21 cellular contexts compared by ENCODE assay signal in genomic region chr1:198631292-198631691, GRCh38. TPM values are rescaled to one million over a fixed set of nuclear protein-coding genes. Genes with fewer than 3 reads are reported as not detected.
DNase-seq lines count a peak whose midpoint lies in the region; ATAC-seq and TF ChIP-seq lines count a peak whose summit lies in the region.
"Had no signal": no experiment of that assay in that cellular context is flagged by ENCODE, and none has a peak within 500 bp of the region (broad histone marks: within the 10 kb centered on the region; RNA-seq: fewer than 3 reads in every experiment).

No MANE protein-coding gene starts in this region.

- no peaks in the 10 kb centered on the region for H3K27me3 ChIP-seq in thymus (ENCODE audit: control insufficient read depth, insufficient read depth)
- H3K27me3 ChIP-seq: BLaER1 treated with 17β-estradiol and CSF1 and Interleukin-3, amounts not matched to agents 10 nM and 100 nM; brain microvascular endothelial cell; upper lobe of right lung had no signal

- no peak overlapping the region for H3K4me3 ChIP-seq in thymus (ENCODE audit: low read length)
- H3K4me3 ChIP-seq: BLaER1 treated with 17β-estradiol and CSF1 and Interleukin-3, amounts not matched to agents 10 nM and 100 nM; upper lobe of right lung had no signal

- peaks cover 11% of the 10 kb centered on the region for H3K36me3 Mint-ChIP-seq in activated naive CD8-positive, alpha-beta T cell
- H3K36me3 Mint-ChIP-seq in activated naive CD8-positive, alpha-beta T cell treated with anti-CD3 and anti-CD28 coated beads for 36 hours, result peaks cover 65% of the 10 kb centered on the region
- H3K36me3 Mint-ChIP-seq in activated CD8-positive, alpha-beta T cell treated with anti-CD3 and anti-CD28 coated beads for 36 hours (ENCODE audit: low read depth), result peaks cover 56% of the 10 kb centered on the region

- H3K27ac ChIP-seq in KOPT-K1 (ENCODE audit: low read depth, low read length, poor library complexity, severe bottlenecking) (peak overlapping the region; percentile 39), thymus (ENCODE audit: low read depth) (peak overlapping the region; percentile 31)
- H3K27ac ChIP-seq: BLaER1 treated with 17β-estradiol and CSF1 and Interleukin-3, amounts not matched to agents 10 nM and 100 nM; brain microvascular endothelial cell; upper lobe of right lung had no signal

- H3K9me3 ChIP-seq in KOPT-K1 (ENCODE audit: insufficient read depth, low read length, poor library complexity, severe bottlenecking) (peaks cover 14% of the 10 kb centered on the region), thymus (ENCODE audit: control insufficient read depth) (no peaks in the 10 kb centered on the region)
- H3K9me3 ChIP-seq: upper lobe of right lung had no signal

- no peak overlapping the region for H3K4me3 Mint-ChIP-seq in activated naive CD8-positive, alpha-beta T cell
- H3K4me3 Mint-ChIP-seq in activated naive CD8-positive, alpha-beta T cell treated with anti-CD3 and anti-CD28 coated beads for 36 hours, result no peak overlapping the region
- peak overlapping the region; percentile 26 for H3K4me3 Mint-ChIP-seq in activated CD8-positive, alpha-beta T cell treated with anti-CD3 and anti-CD28 coated beads for 36 hours

- no peak for DNase-seq in activated naive CD8-positive, alpha-beta T cell treated with anti-CD3 and anti-CD28 coated beads for 36 hours
- no peak for DNase-seq in activated CD8-positive, alpha-beta T cell treated with anti-CD3 and anti-CD28 coated beads for 36 hours
- DNase-seq in stimulated activated CD4-positive, alpha-beta T cell treated with anti-CD3 and anti-CD28 coated beads, Interleukin-1b, Interleukin-23, amount 100 ng/mL, for 48 hours, result no peak
- DNase-seq: activated CD4-positive, CD25-positive, alpha-beta regulatory T cell treated with anti-CD3 and anti-CD28 coated beads, Interleukin-2, amount 50 U/mL, for 72 hours; brain microvascular endothelial cell; DMS79 treated with DMSO at 0.1 percent for 48 hours; NCI-H1694; NCI-H2171; NCI-H510A; posterior cingulate gyrus; right cardiac atrium; SHP77 treated with DMSO at 0.1 percent for 48 hours; substantia nigra; upper lobe of right lung had no signal

- H3K27me3 Mint-ChIP-seq in activated naive CD8-positive, alpha-beta T cell, result no peaks in the 10 kb centered on the region
- no peaks in the 10 kb centered on the region for H3K27me3 Mint-ChIP-seq in activated naive CD8-positive, alpha-beta T cell treated with anti-CD3 and anti-CD28 coated beads for 36 hours
- H3K27me3 Mint-ChIP-seq in activated CD8-positive, alpha-beta T cell treated with anti-CD3 and anti-CD28 coated beads for 36 hours, result no peaks in the 10 kb centered on the region

- CTCF ChIA-PET in activated CD8-positive, alpha-beta T cell treated with anti-CD3 and anti-CD28 coated beads for 36 hours (lab: Charles Lee), result interaction anchor here (1.0 to 1.6 kb wide), 2 partner anchors 9 to 25 kb away, joined by 3 to 5 read pairs; no protein-coding TSS in a partner anchor

- no peaks in the 10 kb centered on the region for H3K36me3 ChIP-seq in KOPT-K1 (ENCODE audit: insufficient read depth, low read length)
- H3K36me3 ChIP-seq in thymus (ENCODE audit: control insufficient read depth, insufficient read depth), result no peaks in the 10 kb centered on the region
- H3K36me3 ChIP-seq: BLaER1 treated with 17β-estradiol and CSF1 and Interleukin-3, amounts not matched to agents 10 nM and 100 nM; brain microvascular endothelial cell; upper lobe of right lung had no signal

- no peak for ATAC-seq in activated CD8-positive, alpha-beta T cell treated with anti-CD3 and anti-CD28 coated beads for 36 hours
- ATAC-seq in HG03469 (IDR thresholded peaks at IDR 0.05; ENCODE audit: unreplicated experiment), result no peak
- ATAC-seq: HCT116, Panc1, right cardiac atrium, upper lobe of right lung had no signal

- intact Hi-C loops in activated CD8-positive, alpha-beta T cell treated with anti-CD3 and anti-CD28 coated beads for 36 hours (cut with micrococcal nuclease), result no loop called here

- POLR2A ChIA-PET in activated CD8-positive, alpha-beta T cell treated with anti-CD3 and anti-CD28 coated beads for 36 hours (lab: Charles Lee), result interaction anchor here (0.5 to 1.5 kb wide), 3 partner anchors 9 to 21 kb away, joined by 3 to 4 read pairs (median 3); no protein-coding TSS in a partner anchor

- H3K4me1 ChIP-seq in thymus (ENCODE audit: control insufficient read depth, insufficient read depth, low read length), result peaks cover 8% of the 10 kb centered on the region
- H3K4me1 ChIP-seq: upper lobe of right lung had no signal

- H3K9me3 Mint-ChIP-seq in activated naive CD8-positive, alpha-beta T cell (ENCODE audit: low read depth), result peaks cover 12% of the 10 kb centered on the region
- H3K9me3 Mint-ChIP-seq in activated naive CD8-positive, alpha-beta T cell treated with anti-CD3 and anti-CD28 coated beads for 36 hours, result peaks cover 27% of the 10 kb centered on the region
- peaks cover 10% of the 10 kb centered on the region for H3K9me3 Mint-ChIP-seq in activated CD8-positive, alpha-beta T cell treated with anti-CD3 and anti-CD28 coated beads for 36 hours

- no peak for TF ChIP-seq CTCF in activated CD8-positive, alpha-beta T cell treated with anti-CD3 and anti-CD28 coated beads for 36 hours (IDR thresholded peaks at IDR 0.05)

- H3K27ac Mint-ChIP-seq in activated naive CD8-positive, alpha-beta T cell, result peak overlapping the region; percentile 35
- H3K27ac Mint-ChIP-seq in activated naive CD8-positive, alpha-beta T cell treated with anti-CD3 and anti-CD28 coated beads for 36 hours, result no peak overlapping the region
- H3K27ac Mint-ChIP-seq in activated CD8-positive, alpha-beta T cell treated with anti-CD3 and anti-CD28 coated beads for 36 hours, result peak overlapping the region; percentile 72

- 88% methylated on average over 1 of the region's 1 CpG for WGBS in thymus

- peaks cover 89% of the 10 kb centered on the region for H3K4me1 Mint-ChIP-seq in activated naive CD8-positive, alpha-beta T cell (ENCODE audit: low read depth)
- H3K4me1 Mint-ChIP-seq in activated naive CD8-positive, alpha-beta T cell treated with anti-CD3 and anti-CD28 coated beads for 36 hours, result peaks cover 79% of the 10 kb centered on the region
- peaks cover 88% of the 10 kb centered on the region for H3K4me1 Mint-ChIP-seq in activated CD8-positive, alpha-beta T cell treated with anti-CD3 and anti-CD28 coated beads for 36 hours (ENCODE audit: low read depth)

RNA-seq across cellular contexts. Expression of gene PTPRC, which starts 7.5 kb away (rescaled TPM):
- total RNA-seq in activated naive CD8-positive, alpha-beta T cell treated with anti-CD3 and anti-CD28 coated beads for 36 hours, result 100 to 1,000 TPM; 421 to 422 TPM
- total RNA-seq in activated CD8-positive, alpha-beta T cell treated with anti-CD3 and anti-CD28 coated beads for 36 hours, result 100 to 1,000 TPM; 475 to 499 TPM
- polyA plus RNA-seq in thymus, result 130 TPM
